In genomic region chr19:33416307-33417215, GRCh38 we compare ENCODE assay signal across 8 cellular contexts. TPM values are rescaled to one million over a fixed set of nuclear protein-coding genes. Genes with fewer than 3 reads are reported as not detected.
DNase-seq lines count a peak whose midpoint lies in the region; ATAC-seq and TF ChIP-seq lines count a peak whose summit lies in the region.

No MANE protein-coding gene starts in this region.

- H3K27ac ChIP-seq in CD4-positive, CD25-positive, alpha-beta regulatory T cell (ENCODE audit: insufficient read depth, low read length, poor library complexity, severe bottlenecking): no peak overlapping the region
- H3K27ac ChIP-seq in ectodermal cell (ENCODE audit: insufficient read depth, low read depth, low read length, poor library complexity, severe bottlenecking): no peak overlapping the region

- no peak overlapping the region for H3K4me3 ChIP-seq in CD4-positive, CD25-positive, alpha-beta regulatory T cell (ENCODE audit: low read depth, low read length)
- peak overlapping the region; percentile 20 for H3K4me3 ChIP-seq in ectodermal cell (ENCODE audit: insufficient read depth, low read depth, low read length)
- H3K4me3 ChIP-seq in mucosa of descending colon: no peak overlapping the region

- no peaks in the 10 kb centered on the region for H3K9me3 ChIP-seq in CD4-positive, CD25-positive, alpha-beta regulatory T cell (ENCODE audit: control insufficient read depth in 2 of 2, low read length in 2 of 2)
- H3K9me3 ChIP-seq in ectodermal cell (ENCODE audit: control insufficient read depth, low read length) (no peaks in the 10 kb centered on the region), mucosa of descending colon (no peaks in the 10 kb centered on the region)

- no peaks in the 10 kb centered on the region for H3K27me3 Mint-ChIP-seq in CD4-positive, CD25-positive, alpha-beta regulatory T cell

- H3K4me1 Mint-ChIP-seq in CD4-positive, CD25-positive, alpha-beta regulatory T cell: peaks cover 0 to 8% (median 1%) of the 10 kb centered on the region in 4 donors

- H3K27ac Mint-ChIP-seq in CD4-positive, CD25-positive, alpha-beta regulatory T cell: no peak overlapping the region

- peak; percentile 33 to 68 (median 52) for DNase-seq in CD4-positive, CD25-positive, alpha-beta regulatory T cell
- peak; percentile 29 for DNase-seq in NCI-H774 (lab: John Stamatoyannopoulos, UW)
- peak; percentile 76 to 80 for DNase-seq in activated CD4-positive, alpha-beta T cell treated with anti-CD3 and anti-CD28 coated beads, Interleukin-2, amount 50 U/mL, for 48 hours
- DNase-seq in mucosa of descending colon: peak; percentile 54 to 83 (median 77)
- DNase-seq in stimulated activated CD8-positive, alpha-beta memory T cell treated with anti-CD3 and anti-CD28 coated beads, Interleukin-7, amount 100 ng/mL, for 4 hours (ENCODE audit: low read depth in 2 of 2): peak; percentile 41 to 51

- H3K9me3 Mint-ChIP-seq in CD4-positive, CD25-positive, alpha-beta regulatory T cell: no peaks in the 10 kb centered on the region

- peak; percentile 53 for TF ChIP-seq CTCF in mucosa of descending colon (IDR thresholded peaks at IDR 0.05)

- WGBS in ectodermal cell, 2 experiments: 51 to 52% methylated on average over 27 of the region's 27 CpGs

- peak; percentile 61 to 69 for ATAC-seq in CD4-positive, CD25-positive, alpha-beta regulatory T cell (ENCODE audit: low read depth in 2 of 2)
- ATAC-seq in HG03354 (IDR thresholded peaks at IDR 0.05; ENCODE audit: poor library complexity, severe bottlenecking, unreplicated experiment) (peak; percentile 52), mucosa of descending colon (peak; percentile 66), HG03175 (IDR thresholded peaks at IDR 0.05; ENCODE audit: unreplicated experiment) (no peak)

- H3K36me3 Mint-ChIP-seq in CD4-positive, CD25-positive, alpha-beta regulatory T cell: no peaks in the 10 kb centered on the region

- intact Hi-C loops in mucosa of descending colon (cut with DNase I, micrococcal nuclease): loop anchor here in 1 of 2 donors (5.0 kb wide), 1 partner anchor 356 kb away; no protein-coding TSS in a partner anchor

- H3K36me3 ChIP-seq in CD4-positive, CD25-positive, alpha-beta regulatory T cell (ENCODE audit: control insufficient read depth, insufficient read depth, low read length): no peaks in the 10 kb centered on the region
- H3K36me3 ChIP-seq in ectodermal cell (ENCODE audit: control insufficient read depth, insufficient read depth, low read length) (no peaks in the 10 kb centered on the region), mucosa of descending colon (ENCODE audit: low read depth) (no peaks in the 10 kb centered on the region)

- no peaks in the 10 kb centered on the region for H3K27me3 ChIP-seq in CD4-positive, CD25-positive, alpha-beta regulatory T cell (ENCODE audit: control insufficient read depth, insufficient read depth, low read length)
- no peaks in the 10 kb centered on the region for H3K27me3 ChIP-seq in ectodermal cell (ENCODE audit: control insufficient read depth, insufficient read depth, low read length, poor library complexity, severe bottlenecking)

- peak overlapping the region in 2 of 4 donors; percentile 62 to 74 for H3K4me3 Mint-ChIP-seq in CD4-positive, CD25-positive, alpha-beta regulatory T cell

- H3K4me1 ChIP-seq in CD4-positive, CD25-positive, alpha-beta regulatory T cell (ENCODE audit: control insufficient read depth, insufficient read depth, low read length, poor library complexity, severe bottlenecking): peaks cover 5% of the 10 kb centered on the region
- H3K4me1 ChIP-seq in ectodermal cell (ENCODE audit: control insufficient read depth, insufficient read depth, low read length) (no peaks in the 10 kb centered on the region), mucosa of descending colon (ENCODE audit: low read depth) (no peaks in the 10 kb centered on the region)

RNA-seq across cellular contexts. Expression of gene CEBPG, which starts 43.1 kb away (rescaled TPM):
- 19.9 TPM for total RNA-seq in CD4-positive, CD25-positive, alpha-beta regulatory T cell
- polyA plus RNA-seq in CD4-positive, CD25-positive, alpha-beta regulatory T cell: 10 to 100 TPM; 10.5 to 16.4 (median 13.2) TPM
- polyA plus RNA-seq in ectodermal cell (2013, experiment 1 of 4): 34.6 TPM
- polyA plus RNA-seq in ectodermal cell (2013, experiment 2 of 4): 34.6 TPM
- 27.3 TPM for polyA plus RNA-seq in ectodermal cell (2013, experiment 3 of 4)
- 31.0 TPM for polyA plus RNA-seq in ectodermal cell (2013, experiment 4 of 4)
- total RNA-seq in mucosa of descending colon: 10 to 100 TPM; 47.8 to 68.5 (median 58.2) TPM
